In genomic region chr3:134680796-134681526, GRCh38 we compare ENCODE assay signal across 28 cellular contexts. TPM values are rescaled to one million over a fixed set of nuclear protein-coding genes. Genes with fewer than 3 reads are reported as not detected.
"Had no signal": no experiment of that assay in that cellular context is flagged by ENCODE, and none has a peak within 500 bp of the region (broad histone marks: within the 10 kb centered on the region; RNA-seq: fewer than 3 reads in every experiment).

No MANE protein-coding gene starts in this region.

- H3K36me3 ChIP-seq: upper lobe of left lung had no signal

- H3K27me3 ChIP-seq: upper lobe of left lung had no signal

- H3K27ac Mint-ChIP-seq: activated CD4-positive, alpha-beta memory T cell treated with anti-CD3 and anti-CD28 coated beads for 36 hours; activated CD4-positive, alpha-beta T cell treated with anti-CD3 and anti-CD28 coated beads, Interleukin-2, amount 10 ng/mL, durations not matched to agents 24 days and 14 days; activated naive CD4-positive, alpha-beta T cell treated with anti-CD3 and anti-CD28 coated beads, Interleukin-2, amount 10 ng/mL, durations not matched to agents 7 days and 5 days; activated naive CD8-positive, alpha-beta T cell treated with anti-CD3 and anti-CD28 coated beads, Interleukin-2, amount 10 ng/mL, durations not matched to agents 7 days and 5 days; activated T-helper 1 cell treated with anti-CD3 and anti-CD28 coated beads, Interleukin-12 subunit alpha, Interleukin-12 subunit beta, Interleukin-2, Interleukin-4 antibody, amounts not matched to agents 30 ng/mL and 10 ng/mL and 1 ng/mL, durations not matched to agents 14 hours and 24 hours and 36 hours; immature natural killer cell; nephron progenitor cell; stimulated activated naive CD8-positive, alpha-beta T cell treated with anti-CD3 and anti-CD28 coated beads, Interleukin-15, Interleukin-2, amounts not matched to agents 100 ng/mL and 50 ng/mL, for 24 hours; T-helper 17 cell had no signal

- H3K9me3 ChIP-seq: mucosa of descending colon, upper lobe of left lung had no signal

- H3K9me3 Mint-ChIP-seq: activated CD4-positive, alpha-beta T cell treated with anti-CD3 and anti-CD28 coated beads, Interleukin-2, amount 10 ng/mL, durations not matched to agents 24 days and 14 days; activated naive CD8-positive, alpha-beta T cell treated with anti-CD3 and anti-CD28 coated beads, Interleukin-2, amount 10 ng/mL, durations not matched to agents 7 days and 5 days; activated T-helper 1 cell treated with anti-CD3 and anti-CD28 coated beads, Interleukin-12 subunit alpha, Interleukin-12 subunit beta, Interleukin-2, Interleukin-4 antibody, amounts not matched to agents 30 ng/mL and 10 ng/mL and 1 ng/mL, durations not matched to agents 14 hours and 24 hours and 36 hours had no signal

- H3K27me3 Mint-ChIP-seq: activated CD4-positive, alpha-beta T cell treated with anti-CD3 and anti-CD28 coated beads, Interleukin-2, amount 10 ng/mL, durations not matched to agents 24 days and 14 days; stimulated activated naive CD8-positive, alpha-beta T cell treated with anti-CD3 and anti-CD28 coated beads, Interleukin-15, Interleukin-2, amounts not matched to agents 100 ng/mL and 50 ng/mL, for 24 hours had no signal

- H3K27ac ChIP-seq: upper lobe of left lung had no signal

- H3K4me1 ChIP-seq: upper lobe of left lung had no signal

- ATAC-seq: left lobe of liver, mucosa of descending colon, SK-N-SH treated with all-trans-retinoic acid at 6 μM for 48 hours, T-helper 17 cell had no signal

- H3K4me1 Mint-ChIP-seq: activated CD4-positive, alpha-beta T cell treated with anti-CD3 and anti-CD28 coated beads, Interleukin-2, amount 10 ng/mL, durations not matched to agents 24 days and 14 days; activated naive CD4-positive, alpha-beta T cell treated with anti-CD3 and anti-CD28 coated beads, Interleukin-2, amount 10 ng/mL, durations not matched to agents 7 days and 5 days; immature natural killer cell; T-helper 17 cell had no signal

- H3K36me3 Mint-ChIP-seq: activated CD4-positive, alpha-beta memory T cell treated with anti-CD3 and anti-CD28 coated beads for 36 hours; activated naive CD4-positive, alpha-beta T cell treated with anti-CD3 and anti-CD28 coated beads, Interleukin-2, amount 10 ng/mL, durations not matched to agents 7 days and 5 days; activated naive CD8-positive, alpha-beta T cell treated with anti-CD3 and anti-CD28 coated beads, Interleukin-2, amount 10 ng/mL, durations not matched to agents 7 days and 5 days; immature natural killer cell had no signal

- H3K4me3 ChIP-seq: mucosa of descending colon, upper lobe of left lung had no signal

- H3K4me3 Mint-ChIP-seq: activated CD4-positive, alpha-beta memory T cell treated with anti-CD3 and anti-CD28 coated beads for 36 hours; activated CD4-positive, alpha-beta T cell treated with anti-CD3 and anti-CD28 coated beads, Interleukin-2, amount 10 ng/mL, durations not matched to agents 24 days and 14 days; activated naive CD4-positive, alpha-beta T cell treated with anti-CD3 and anti-CD28 coated beads, Interleukin-2, amount 10 ng/mL, durations not matched to agents 7 days and 5 days; activated naive CD8-positive, alpha-beta T cell treated with anti-CD3 and anti-CD28 coated beads, Interleukin-2, amount 10 ng/mL, durations not matched to agents 7 days and 5 days; activated T-helper 1 cell treated with anti-CD3 and anti-CD28 coated beads, Interleukin-12 subunit alpha, Interleukin-12 subunit beta, Interleukin-2, Interleukin-4 antibody, amounts not matched to agents 30 ng/mL and 10 ng/mL and 1 ng/mL, durations not matched to agents 14 hours and 24 hours and 36 hours; immature natural killer cell; nephron progenitor cell; stimulated activated naive CD8-positive, alpha-beta T cell treated with anti-CD3 and anti-CD28 coated beads, Interleukin-15, Interleukin-2, amounts not matched to agents 100 ng/mL and 50 ng/mL, for 24 hours; T-helper 17 cell had no signal

- DNase-seq: activated CD4-positive, alpha-beta memory T cell treated with anti-CD3 and anti-CD28 coated beads for 36 hours; activated CD4-positive, alpha-beta T cell treated with anti-CD3 and anti-CD28 coated beads, Interleukin-2, amount 10 ng/mL, durations not matched to agents 24 days and 14 days; activated CD4-positive, CD25-positive, alpha-beta regulatory T cell treated with anti-CD3 and anti-CD28 coated beads, Interleukin-2, amount 50 U/mL, for 72 hours; activated CD8-positive, alpha-beta memory T cell treated with anti-CD3 and anti-CD28 coated beads, Interleukin-2, amount 50 U/mL, for 4 hours; activated effector memory CD4-positive, alpha-beta T cell treated with anti-CD3 and anti-CD28 coated beads, Interleukin-2, amount 50 U/mL, for 16 hours; activated naive CD4-positive, alpha-beta T cell treated with anti-CD3 and anti-CD28 coated beads, Interleukin-2, amount 10 ng/mL, durations not matched to agents 7 days and 5 days; activated naive CD8-positive, alpha-beta T cell treated with anti-CD3 and anti-CD28 coated beads, Interleukin-2, amount 10 ng/mL, durations not matched to agents 7 days and 5 days; activated T-cell treated with anti-CD3 and anti-CD28 coated beads, Interleukin-2, amount 50 U/mL, for 1 hour; central memory CD4-positive, alpha-beta T cell; head of caudate nucleus; immature natural killer cell; mucosa of descending colon; nephron progenitor cell; retina; stimulated activated CD4-positive, alpha-beta T cell treated with anti-CD3 and anti-CD28 coated beads, Interleukin-4, amount 100 ng/mL, for 1 hour; substantia nigra; T-helper 17 cell; T1000; upper lobe of left lung had no signal

RNA-seq across cellular contexts. Expression of gene KY, which starts 30.1 kb away (rescaled TPM):
- total RNA-seq: activated CD4-positive, alpha-beta memory T cell treated with anti-CD3 and anti-CD28 coated beads for 36 hours; activated CD4-positive, alpha-beta T cell treated with anti-CD3 and anti-CD28 coated beads, Interleukin-2, amount 10 ng/mL, durations not matched to agents 24 days and 14 days; activated CD8-positive, alpha-beta memory T cell treated with anti-CD3 and anti-CD28 coated beads for 36 hours; activated naive CD8-positive, alpha-beta T cell treated with anti-CD3 and anti-CD28 coated beads, Interleukin-2, amount 10 ng/mL, durations not matched to agents 7 days and 5 days; activated T-helper 1 cell treated with anti-CD3 and anti-CD28 coated beads, Interleukin-12 subunit alpha, Interleukin-12 subunit beta, Interleukin-2, Interleukin-4 antibody, amounts not matched to agents 30 ng/mL and 10 ng/mL and 1 ng/mL, durations not matched to agents 14 hours and 24 hours and 36 hours; endothelial cell of umbilical vein; fibroblast of villous mesenchyme; left lobe of liver; lung microvascular endothelial cell; mesenteric fat pad; T-helper 17 cell had no signal
- polyA plus RNA-seq: endothelial cell of umbilical vein, immature natural killer cell had no signal
